ENCODE assay signal across 10 cellular contexts in genomic region chr11:61969838-61970452, GRCh38. TPM values are rescaled to one million over a fixed set of nuclear protein-coding genes. Genes with fewer than 3 reads are reported as not detected.
DNase-seq lines count a peak whose midpoint lies in the region; ATAC-seq, FAIRE-seq and TF ChIP-seq lines count a peak whose summit lies in the region.
"Had no signal": no experiment of that assay in that cellular context is flagged by ENCODE, and none has a peak within 500 bp of the region (broad histone marks: within the 10 kb centered on the region; RNA-seq: fewer than 3 reads in every experiment).

No MANE protein-coding gene starts in this region.

- no peak for ATAC-seq in HCT116
- no peak for ATAC-seq in activated CD8-positive, alpha-beta memory T cell treated with anti-CD3 and anti-CD28 coated beads, Interleukin-2, amount 10 ng/mL, durations not matched to agents 7 days and 5 days

- no peak for TF ChIP-seq RAD21 in HCT116 (IDR thresholded peaks at IDR 0.05; ENCODE audit: low read depth)

- no peak for DNase-seq in HCT116 (ENCODE audit: low read depth, low spot score)
- DNase-seq in SK-MEL-5 (ENCODE audit: low read depth, low spot score): peak; percentile 29
- DNase-seq in fibroblast of pulmonary artery (ENCODE audit: low read depth): peak; percentile 95
- no peak for DNase-seq in SHP77 treated with DMSO at 0.1 percent for 48 hours (lab: John Stamatoyannopoulos, UW)
- DNase-seq in H54 (ENCODE audit: insufficient read length, low spot score): no peak
- DNase-seq in DMS153 treated with DMSO at 0.1 percent for 48 hours (lab: John Stamatoyannopoulos, UW; ENCODE audit: unreplicated experiment): no peak
- DNase-seq in activated CD8-positive, alpha-beta memory T cell treated with anti-CD3 and anti-CD28 coated beads, Interleukin-2, amount 10 ng/mL, durations not matched to agents 7 days and 5 days: no peak
- DNase-seq: GOT3 had no signal

- CTCF ChIA-PET in HCT116 (lab: Charles Lee): interaction anchor here (0.6 to 1.1 kb wide), 2 partner anchors 11 to 22 kb away, joined by 3 to 4 read pairs; no protein-coding TSS in a partner anchor
- CTCF ChIA-PET in activated CD8-positive, alpha-beta memory T cell treated with anti-CD3 and anti-CD28 coated beads, Interleukin-2, amount 10 ng/mL, durations not matched to agents 7 days and 5 days (lab: Charles Lee): interaction anchor here (0.7 to 6.6 kb wide), 4 partner anchors 9 to 139 kb away, joined by 3 to 35 read pairs (median 10); no protein-coding TSS in a partner anchor

- H3K27me3 Mint-ChIP-seq in activated CD8-positive, alpha-beta memory T cell treated with anti-CD3 and anti-CD28 coated beads, Interleukin-2, amount 10 ng/mL, durations not matched to agents 7 days and 5 days: no peaks in the 10 kb centered on the region

- no peak overlapping the region for H3K27ac Mint-ChIP-seq in activated CD8-positive, alpha-beta memory T cell treated with anti-CD3 and anti-CD28 coated beads, Interleukin-2, amount 10 ng/mL, durations not matched to agents 7 days and 5 days

- BruUV-seq in HCT116 (replicated peaks; lab: Mats Ljungman, UMichigan): no TSS peak

- FAIRE-seq in H54 (lab: Jason Lieb, UNC): no peak

- no peaks in the 10 kb centered on the region for H3K27me3 ChIP-seq in HCT116 (ENCODE audit: insufficient read depth, low read length)

- no peaks in the 10 kb centered on the region for H3K9me3 Mint-ChIP-seq in activated CD8-positive, alpha-beta memory T cell treated with anti-CD3 and anti-CD28 coated beads, Interleukin-2, amount 10 ng/mL, durations not matched to agents 7 days and 5 days (ENCODE audit: low read depth)

- peaks cover 57 to 77% of the 10 kb centered on the region in 2 experiments for H3K4me1 ChIP-seq in HCT116 (ENCODE audit: control insufficient read depth in 1 of 2, insufficient read depth in 2 of 2, low read length in 2 of 2)

- H2AFZ ChIP-seq in HCT116 (ENCODE audit: low read depth, low read length, poor library complexity, severe bottlenecking): no peak overlapping the region

- H3K4me3 ChIP-seq in HCT116 (replicated peaks in 1 of 2; ENCODE audit: low read depth in 1 of 2, low read length in 2 of 2) (no peak overlapping the region), fibroblast of pulmonary artery (replicated peaks; ENCODE audit: low read depth, low read length) (peak overlapping the region; percentile 2), skin epidermis (no peak overlapping the region)

- TF ChIP-seq CTCF in HCT116 (IDR thresholded peaks at IDR 0.05 in 2 of 3, conservative IDR thresholded peaks at IDR 0.05 in 1 of 3; ENCODE audit: borderline replicate concordance in 1 of 3, insufficient read depth in 1 of 3, low read depth in 2 of 3, low read length in 2 of 3): no peak
- no peak for TF ChIP-seq CTCF in fibroblast of pulmonary artery (IDR thresholded peaks at IDR 0.05; ENCODE audit: low read length, missing control alignments)

- H3K79me2 ChIP-seq in HCT116 (ENCODE audit: insufficient read depth, low read length): peaks cover 39% of the 10 kb centered on the region

- H3K9me2 ChIP-seq in HCT116 (ENCODE audit: insufficient read depth): no peaks in the 10 kb centered on the region

- H3K4me2 ChIP-seq in HCT116 (ENCODE audit: low read length): peak overlapping the region; percentile 96

- H3K36me3 Mint-ChIP-seq in activated CD8-positive, alpha-beta memory T cell treated with anti-CD3 and anti-CD28 coated beads, Interleukin-2, amount 10 ng/mL, durations not matched to agents 7 days and 5 days: peaks cover 15% of the 10 kb centered on the region

- in situ Hi-C loops in SK-MEL-5 (cut with HindIII; ENCODE audit: low pct_unique_long_range_greater_than_20kb, low sequenced_read_pairs): no loop called here

- H3K9me3 ChIP-seq in HCT116 (ENCODE audit: control insufficient read depth in 1 of 2, insufficient read depth in 1 of 2, low read depth in 1 of 2, low read length in 2 of 2): no peaks in the 10 kb centered on the region

- H4K20me1 ChIP-seq in HCT116 (ENCODE audit: insufficient read depth): peaks cover 16% of the 10 kb centered on the region; the same call in 1 of the 2 replicates

- H3K4me3 Mint-ChIP-seq in activated CD8-positive, alpha-beta memory T cell treated with anti-CD3 and anti-CD28 coated beads, Interleukin-2, amount 10 ng/mL, durations not matched to agents 7 days and 5 days: no peak overlapping the region

- RAD21 ChIA-PET in HCT116 (lab: Charles Lee; ENCODE audit: low non-redundant PET in 1 of 2, low total read pairs in 2 of 2, uncharacterized antibody in 2 of 2, unreplicated experiment in 2 of 2): no interaction called here

- POLR2A ChIA-PET in HCT116 (lab: Charles Lee): interaction anchor here (0.6 to 10.2 kb wide), 11 partner anchors 7 to 155 kb away, joined by 3 to 86 read pairs (median 4); partner anchors contain the start of gene BEST1

- TF ChIP-seq POLR2A in HCT116 (IDR thresholded peaks at IDR 0.05; ENCODE audit: borderline replicate concordance, extremely low read depth, insufficient read depth, insufficient read length) (no peak), H54 (IDR thresholded peaks at IDR 0.05; ENCODE audit: low read depth, low read length) (no peak)

- H3K27ac ChIP-seq in HCT116 (ENCODE audit: low read depth, low read length) (peak overlapping the region; percentile 85; the same call in 1 of the 2 replicates), skin epidermis (peak overlapping the region in 20 of 21 experiments; percentile 78 to 100 (median 97))

- H3K4me1 Mint-ChIP-seq in activated CD8-positive, alpha-beta memory T cell treated with anti-CD3 and anti-CD28 coated beads, Interleukin-2, amount 10 ng/mL, durations not matched to agents 7 days and 5 days: peaks cover 51% of the 10 kb centered on the region

- H3K9ac ChIP-seq in HCT116 (ENCODE audit: low read length): no peak overlapping the region

- intact Hi-C loops in HCT116 (cut with micrococcal nuclease): loop anchor here (2.0 kb wide), 1 partner anchor 75 kb away; no protein-coding TSS in a partner anchor

- peaks cover 3 to 15% of the 10 kb centered on the region in 2 experiments for H3K36me3 ChIP-seq in HCT116 (ENCODE audit: control insufficient read depth in 1 of 2, insufficient read depth in 2 of 2, low read length in 2 of 2)

TF ChIP-seq in HCT116, 20 proteins besides CTCF, POLR2A, EP300 and RAD21 (continues in another document):
- TF ChIP-seq YY1 (IDR thresholded peaks at IDR 0.05; ENCODE audit: extremely low read depth, insufficient replicate concordance, low read depth, low read length) (no peak), POLR2AphosphoS5 (IDR thresholded peaks at IDR 0.05; ENCODE audit: low read depth, low read length) (no peak), EZH2 (IDR thresholded peaks at IDR 0.05) (no peak), SRF (IDR thresholded peaks at IDR 0.05; ENCODE audit: low read depth) (no peak), REST (IDR thresholded peaks at IDR 0.05; ENCODE audit: low read depth) (no peak), TCF7L2 (IDR thresholded peaks at IDR 0.05; ENCODE audit: borderline replicate concordance, extremely low read depth, insufficient read depth, insufficient read length) (no peak), MAX (IDR thresholded peaks at IDR 0.05) (no peak)

RNA-seq across cellular contexts. Expression of gene FTH1, which starts 2.5 kb away (rescaled TPM):
- 3,345 TPM for total RNA-seq in HCT116 (2021; ENCODE audit: unreplicated experiment)
- 4,227 and 4,920 TPM in 2 replicates for polyA plus RNA-seq in HCT116 (2012)
- total RNA-seq in SK-MEL-5 (2014; rRNA removed; shearing (Covaris generic)): 1,001 and 1,103 TPM in 2 replicates
- polyA plus RNA-seq in SK-MEL-5 (2015; cell fraction: cytosol; rRNA removed): 4,572 and 4,628 TPM in 2 replicates
- polyA plus RNA-seq in SK-MEL-5 (2015; cell fraction: nucleus; rRNA removed): 450 and 590 TPM in 2 replicates
- total RNA-seq in activated CD8-positive, alpha-beta memory T cell treated with anti-CD3 and anti-CD28 coated beads, Interleukin-2, amount 10 ng/mL, durations not matched to agents 7 days and 5 days: 100 to 1,000 TPM; 740 to 867 TPM

RNA-seq across cellular contexts. Expression of gene BEST1, which starts 19.8 kb away (rescaled TPM):
- total RNA-seq in HCT116 (2021; ENCODE audit: unreplicated experiment): 2.3 TPM
- polyA plus RNA-seq in HCT116 (2012): 5.8 and 7.7 TPM in 2 replicates
- total RNA-seq in SK-MEL-5 (2014; rRNA removed; shearing (Covaris generic)): 47.8 and 50.6 TPM in 2 replicates
- 31.0 and 38.6 TPM in 2 replicates for polyA plus RNA-seq in SK-MEL-5 (2015; cell fraction: cytosol; rRNA removed)
- polyA plus RNA-seq in SK-MEL-5 (2015; cell fraction: nucleus; rRNA removed): 686 and 695 TPM in 2 replicates
- not detected for total RNA-seq in activated CD8-positive, alpha-beta memory T cell treated with anti-CD3 and anti-CD28 coated beads, Interleukin-2, amount 10 ng/mL, durations not matched to agents 7 days and 5 days
- total RNA-seq: T-helper 2 cell treated with Interferon-gamma antibody and Interleukin-4, amounts not matched to agents 100 ng/mL and 5 ng/mL, for 36 hours had no signal

RNA-seq across cellular contexts. Expression of gene RAB3IL1, which starts 52.6 kb away (rescaled TPM):
- total RNA-seq in HCT116 (2021; ENCODE audit: unreplicated experiment): 18.1 TPM
- 13.2 and 13.7 TPM in 2 replicates for polyA plus RNA-seq in HCT116 (2012)
- total RNA-seq in SK-MEL-5 (2014; rRNA removed; shearing (Covaris generic)): 6.1 and 6.8 TPM in 2 replicates
- polyA plus RNA-seq in SK-MEL-5 (2015; cell fraction: cytosol; rRNA removed): 20.9 and 24.4 TPM in 2 replicates
- polyA plus RNA-seq in SK-MEL-5 (2015; cell fraction: nucleus; rRNA removed): 6.1 and 14.8 TPM in 2 replicates
- total RNA-seq in activated CD8-positive, alpha-beta memory T cell treated with anti-CD3 and anti-CD28 coated beads, Interleukin-2, amount 10 ng/mL, durations not matched to agents 7 days and 5 days: not detected
- total RNA-seq: T-helper 2 cell treated with Interferon-gamma antibody and Interleukin-4, amounts not matched to agents 100 ng/mL and 5 ng/mL, for 36 hours had no signal

Comparison
In these comparisons a context has a peak if more than half of its experiments do, and no peak if none do; other contexts are left out.
1. DNase-seq: peak in SK-MEL-5 (single experiment) and fibroblast of pulmonary artery (single experiment); none in HCT116 (single experiment), SHP77 treated with DMSO at 0.1 percent for 48 hours (single experiment), H54 (single experiment), DMS153 treated with DMSO at 0.1 percent for 48 hours (single experiment) and activated CD8-positive, alpha-beta memory T cell treated with anti-CD3 and anti-CD28 coated beads, Interleukin-2, amount 10 ng/mL, durations not matched to agents 7 days and 5 days (single experiment).
2. RNA of gene BEST1, which starts 19.8 kb away (total RNA-seq): 47.8 to 50.6 TPM in SK-MEL-5; 2.3 TPM in HCT116 (single experiment) and not detected in activated CD8-positive, alpha-beta memory T cell treated with anti-CD3 and anti-CD28 coated beads, Interleukin-2, amount 10 ng/mL, durations not matched to agents 7 days and 5 days; every median in the first group is over 10 times any median in the second.